8 cellular contexts compared by ENCODE assay signal in the genomic region with DNA sequence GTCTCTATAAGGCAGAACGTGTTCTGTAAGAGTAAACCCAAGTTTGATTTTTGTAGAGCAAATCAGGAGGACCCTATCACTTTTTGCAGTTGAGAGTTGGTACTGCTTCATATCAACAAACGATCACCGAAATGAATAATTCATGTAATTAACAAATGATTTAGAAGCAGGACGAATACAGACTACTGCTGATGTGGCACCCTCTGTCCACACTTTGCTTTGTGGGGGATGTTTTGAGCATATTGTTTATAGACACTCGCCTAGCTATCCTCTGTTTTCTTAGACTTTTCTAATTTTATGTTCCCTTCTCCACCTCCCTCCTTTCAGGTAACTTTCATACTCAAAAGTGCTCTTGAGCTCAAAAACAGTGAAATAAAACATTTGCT. TPM values are rescaled to one million over a fixed set of nuclear protein-coding genes. Genes with fewer than 3 reads are reported as not detected.
DNase-seq lines count a peak whose midpoint lies in the region; ATAC-seq, FAIRE-seq and TF ChIP-seq lines count a peak whose summit lies in the region.

No MANE protein-coding gene starts in this region.

- H3K4me3 ChIP-seq in A673 (ENCODE audit: low read depth, low read length, poor library complexity, severe bottlenecking): peak overlapping the region; percentile 92
- peak overlapping the region; percentile 98 for H3K4me3 ChIP-seq in HUES6 (ENCODE audit: low read depth, low read length)
- H3K4me3 ChIP-seq in K562: peak overlapping the region; percentile 85

- H3K9me3 ChIP-seq in A673 (ENCODE audit: low read depth, low read length, poor library complexity, severe bottlenecking) (no peaks in the 10 kb centered on the region), HUES6 (ENCODE audit: control insufficient read depth, insufficient read depth, low read depth, low read length) (no peaks in the 10 kb centered on the region), K562 (replicated peaks; ENCODE audit: control insufficient read depth, insufficient read depth, low read depth, low read length) (no peaks in the 10 kb centered on the region)

- FAIRE-seq in K562 (lab: Jason Lieb, UNC): no peak

- ATAC-seq in K562: no peak; the same call in 2 of the 3 replicates

- peak; percentile 14 for DNase-seq in A673 (ENCODE audit: low spot score)
- peak in 1 of 4 experiments; percentile 36 for DNase-seq in K562 (ENCODE audit: extremely low read depth in 1 of 4, low spot score in 3 of 4)
- peak; percentile 20 to 30 for DNase-seq in lung microvascular endothelial cell (ENCODE audit: low read depth in 2 of 2)
- DNase-seq in NCI-H2227 (lab: John Stamatoyannopoulos, UW; ENCODE audit: unreplicated experiment): no peak
- no peak for DNase-seq in GDM1 (lab: John Stamatoyannopoulos, UW)
- no peak for DNase-seq in effector CD4-positive, alpha-beta T cell
- no peak for DNase-seq in NCI-H2107 (lab: John Stamatoyannopoulos, UW)

- TF ChIP-seq POLR2A in K562 (conservative IDR thresholded peaks at IDR 0.05): no peak

- intact Hi-C loops in A673 (cut with micrococcal nuclease; ENCODE audit: unreplicated experiment): no loop called here
- intact Hi-C loops in K562 (cut with micrococcal nuclease): loop anchor here (5.0 kb wide), 1 partner anchor 143 kb away; no protein-coding TSS in a partner anchor

- peaks cover 84% of the 10 kb centered on the region for H3K79me2 ChIP-seq in K562 (ENCODE audit: control insufficient read depth, insufficient read depth, low read length)

- no peak for TF ChIP-seq CTCF in A673 (conservative IDR thresholded peaks at IDR 0.05; ENCODE audit: low read depth, low read length)
- no peak for TF ChIP-seq CTCF in K562 (IDR thresholded peaks at IDR 0.05 in 2 of 3, conservative IDR thresholded peaks at IDR 0.05 in 1 of 3; ENCODE audit: insufficient read depth in 2 of 3, low read depth in 1 of 3, low read length in 3 of 3)

- no peak for TF ChIP-seq RAD21 in K562 (CRISPR knock-in tag; conservative IDR thresholded peaks at IDR 0.05 in 1 of 2, IDR thresholded peaks at IDR 0.05 in 1 of 2)

- H3K36me3 ChIP-seq in A673 (ENCODE audit: insufficient read depth, low read length, poor library complexity, severe bottlenecking): no peaks in the 10 kb centered on the region
- H3K36me3 ChIP-seq in HUES6 (ENCODE audit: control insufficient read depth, insufficient read depth, low read length): no peaks in the 10 kb centered on the region
- no peaks in the 10 kb centered on the region for H3K36me3 ChIP-seq in K562 (ENCODE audit: control insufficient read depth, insufficient read depth, low read length)

- H3K9me1 ChIP-seq in K562 (ENCODE audit: control insufficient read depth, insufficient read depth, low read length): no peaks in the 10 kb centered on the region

- H2AFZ ChIP-seq in K562 (ENCODE audit: low read depth, low read length): peak overlapping the region; percentile 90

- in situ Hi-C loops in K562 (cut with MboI): no loop called here

- POLR2A ChIA-PET in A673 (lab: Charles Lee; ENCODE audit: low non-redundant PET): no interaction called here
- POLR2A ChIA-PET in K562 (lab: Yijun Ruan, JAX): interaction anchor here (0.7 to 3.3 kb wide), 5 partner anchors 9 to 59 kb away, joined by 3 to 23 read pairs (median 4); no protein-coding TSS in a partner anchor

- peaks cover 12% of the 10 kb centered on the region for H3K4me1 ChIP-seq in A673 (ENCODE audit: insufficient read depth, low read length, poor library complexity, severe bottlenecking)
- H3K4me1 ChIP-seq in HUES6 (ENCODE audit: control insufficient read depth, insufficient read depth, low read length): peaks cover 44% of the 10 kb centered on the region
- H3K4me1 ChIP-seq in K562 (replicated peaks in 1 of 2; ENCODE audit: control insufficient read depth in 2 of 2, insufficient read depth in 2 of 2, low read length in 2 of 2): peaks cover 23 to 28% of the 10 kb centered on the region in 2 experiments

- CTCF ChIA-PET in A673 (lab: Charles Lee) (no interaction called here), K562 (lab: Yijun Ruan, JAX; ENCODE audit: low intra/inter-chr PET ratio) (no interaction called here)

- H3K4me2 ChIP-seq in K562 (ENCODE audit: insufficient read depth, low read length): peak overlapping the region; percentile 89

- TF ChIP-seq EP300 in K562 (IDR thresholded peaks at IDR 0.05; ENCODE audit: low read length): no peak

- H3K9ac ChIP-seq in HUES6 (ENCODE audit: low read length) (peak overlapping the region; percentile 97), K562 (ENCODE audit: insufficient read depth in 1 of 2, low read depth in 2 of 2, low read length in 2 of 2) (peak overlapping the region; percentile 60 to 91; a peak in 3 of 4 replicates)

- peaks cover 13% of the 10 kb centered on the region for H4K20me1 ChIP-seq in K562 (replicated peaks; ENCODE audit: control insufficient read depth, insufficient read depth, low read length)

- H3K27me3 ChIP-seq in A673 (replicated peaks; ENCODE audit: insufficient read depth, low read depth, low read length, poor library complexity) (no peaks in the 10 kb centered on the region), HUES6 (ENCODE audit: control insufficient read depth, insufficient read depth, low read length) (no peaks in the 10 kb centered on the region), K562 (ENCODE audit: control insufficient read depth in 2 of 2, insufficient read depth in 2 of 2, low read length in 2 of 2) (no peaks in the 10 kb centered on the region)

- WGBS in K562 (ENCODE audit: insufficient coverage, low coverage, missing lambda C conversion rate): 0% methylated on average over 5 of the region's 5 CpGs

- BruUV-seq in A673 (replicated peaks; lab: Mats Ljungman, UMichigan): no TSS peak
- BruUV-seq in K562 (replicated peaks; lab: Mats Ljungman, UMichigan): no TSS peak

- H3K27ac ChIP-seq in A673 (ENCODE audit: low read depth, low read length, poor library complexity, severe bottlenecking) (peak overlapping the region; percentile 90), HUES6 (ENCODE audit: low read depth, low read length) (peak overlapping the region; percentile 99), K562 (ENCODE audit: extremely low read depth, low read depth, low read length) (peak overlapping the region; percentile 93)

TF ChIP-seq in K562, 482 proteins besides CTCF, POLR2A, EP300 and RAD21 (continues in another document):
- no peak for TF ChIP-seq BRD4 (IDR thresholded peaks at IDR 0.05)
- no peak for TF ChIP-seq ZKSCAN3 (CRISPR knock-in tag; IDR thresholded peaks at IDR 0.05)
- no peak for TF ChIP-seq ZZZ3 (IDR thresholded peaks at IDR 0.05)
- no peak for TF ChIP-seq MAFF (IDR thresholded peaks at IDR 0.05; ENCODE audit: low read length)
- no peak for TF ChIP-seq ZNF3 (CRISPR knock-in tag; IDR thresholded peaks at IDR 0.05)
- TF ChIP-seq, protein P1, sequence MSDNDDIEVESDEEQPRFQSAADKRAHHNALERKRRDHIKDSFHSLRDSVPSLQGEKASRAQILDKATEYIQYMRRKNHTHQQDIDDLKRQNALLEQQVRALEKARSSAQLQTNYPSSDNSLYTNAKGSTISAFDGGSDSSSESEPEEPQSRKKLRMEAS (CRISPR knock-in tag; IDR thresholded peaks at IDR 0.05): no peak
- no peak for TF ChIP-seq ZNF23 (CRISPR knock-in tag; IDR thresholded peaks at IDR 0.05)
- TF ChIP-seq GATA2 (CRISPR knock-in tag; IDR thresholded peaks at IDR 0.05): no peak
- TF ChIP-seq, protein P2, sequence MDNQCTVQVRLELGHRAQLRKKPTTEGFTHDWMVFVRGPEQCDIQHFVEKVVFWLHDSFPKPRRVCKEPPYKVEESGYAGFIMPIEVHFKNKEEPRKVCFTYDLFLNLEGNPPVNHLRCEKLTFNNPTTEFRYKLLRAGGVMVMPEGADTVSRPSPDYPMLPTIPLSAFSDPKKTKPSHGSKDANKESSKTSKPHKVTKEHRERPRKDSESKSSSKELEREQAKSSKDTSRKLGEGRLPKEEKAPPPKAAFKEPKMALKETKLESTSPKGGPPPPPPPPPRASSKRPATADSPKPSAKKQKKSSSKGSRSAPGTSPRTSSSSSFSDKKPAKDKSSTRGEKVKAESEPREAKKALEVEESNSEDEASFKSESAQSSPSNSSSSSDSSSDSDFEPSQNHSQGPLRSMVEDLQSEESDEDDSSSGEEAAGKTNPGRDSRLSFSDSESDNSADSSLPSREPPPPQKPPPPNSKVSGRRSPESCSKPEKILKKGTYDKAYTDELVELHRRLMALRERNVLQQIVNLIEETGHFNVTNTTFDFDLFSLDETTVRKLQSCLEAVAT (IDR thresholded peaks at IDR 0.05): peak in 1 of 2 experiments; percentile 49; a peak in 1 of 4 replicates

RNA-seq across cellular contexts. Expression of a gene that starts 1.6 kb away (rescaled TPM):
- total RNA-seq in A673 (2021): 20.6 and 23.7 TPM in 2 replicates
- 24.9 and 139 TPM in 2 replicates for total RNA-seq in K562 (2011; cell fraction: chromatin; rRNA removed; ENCODE audit: low replicate concordance)
- 13.0 and 23.4 TPM in 2 replicates for total RNA-seq in K562 (2011; cell fraction: nucleolus; rRNA removed)
- 36.8 and 45.6 TPM in 2 replicates for total RNA-seq in K562 (2011; cell fraction: nucleoplasm; rRNA removed)
- total RNA-seq in K562 (2014; rRNA removed): 31.4 and 38.7 TPM in 2 replicates
- 69.7 and 81.5 TPM in 2 replicates for total RNA-seq in K562 (2014; rRNA removed; fragmentation: Illumina TruSeq; extraction: Trizol)
- 63.8 and 68.9 TPM in 2 replicates for total RNA-seq in K562 (2015; rRNA removed; fragmentation: Illumina TruSeq; extraction: Trizol)
- total RNA-seq in K562 (2021): 41.3 TPM in 2 replicates
- polyA plus RNA-seq in K562 (2011; rRNA removed): 20.8 and 35.5 TPM in 2 replicates
- polyA plus RNA-seq in K562 (2011; cell fraction: cytosol; rRNA removed): 3.8 and 7.0 TPM in 2 replicates
- 10.8 and 13.3 TPM in 2 replicates for polyA plus RNA-seq in K562 (2011; cell fraction: nucleus; rRNA removed)
- 24.5 and 29.3 TPM in 2 replicates for polyA plus RNA-seq in K562 (2012)
- 35.6 and 50.2 TPM in 2 replicates for polyA plus RNA-seq in K562 (2014; fragmentation: Illumina TruSeq; extraction: Trizol)
- 10 to 100 TPM in 1 of 2 experiments, 1 to 10 TPM in 1; 9.4 to 15.9 TPM for polyA plus RNA-seq in K562 (2014; fragmentation: Nextera tagmentation; extraction: Ambion mirVana)
- 23.8 and 25.9 TPM in 2 replicates for polyA plus RNA-seq in K562 (2014; rRNA removed)
- polyA minus RNA-seq in K562 (2011; rRNA and poly(A)+ RNA removed): 47.6 and 49.9 TPM in 2 replicates
- 14.7 and 22.0 TPM in 2 replicates for polyA minus RNA-seq in K562 (2011; cell fraction: cytosol; rRNA and poly(A)+ RNA removed)
- polyA minus RNA-seq in K562 (2011; cell fraction: nucleus; rRNA and poly(A)+ RNA removed): 37.4 and 69.4 TPM in 2 replicates
- total RNA-seq in lung microvascular endothelial cell: 18.5 and 24.4 TPM in 2 replicates

Comparison
In these comparisons a context has a peak if more than half of its experiments do, and no peak if none do; other contexts are left out.
1. DNase-seq: peak in A673 (single experiment) and lung microvascular endothelial cell (2 of 2); none in NCI-H2227 (single experiment), GDM1 (single experiment), effector CD4-positive, alpha-beta T cell (single experiment) and NCI-H2107 (single experiment).
2. Peak in every context shown above with its lines, with median percentiles within 50 percentile points of each other: H3K27ac ChIP-seq and H3K4me3 ChIP-seq.